Comparison of ENCODE assay signal across 8 cellular contexts in the genomic region with DNA sequence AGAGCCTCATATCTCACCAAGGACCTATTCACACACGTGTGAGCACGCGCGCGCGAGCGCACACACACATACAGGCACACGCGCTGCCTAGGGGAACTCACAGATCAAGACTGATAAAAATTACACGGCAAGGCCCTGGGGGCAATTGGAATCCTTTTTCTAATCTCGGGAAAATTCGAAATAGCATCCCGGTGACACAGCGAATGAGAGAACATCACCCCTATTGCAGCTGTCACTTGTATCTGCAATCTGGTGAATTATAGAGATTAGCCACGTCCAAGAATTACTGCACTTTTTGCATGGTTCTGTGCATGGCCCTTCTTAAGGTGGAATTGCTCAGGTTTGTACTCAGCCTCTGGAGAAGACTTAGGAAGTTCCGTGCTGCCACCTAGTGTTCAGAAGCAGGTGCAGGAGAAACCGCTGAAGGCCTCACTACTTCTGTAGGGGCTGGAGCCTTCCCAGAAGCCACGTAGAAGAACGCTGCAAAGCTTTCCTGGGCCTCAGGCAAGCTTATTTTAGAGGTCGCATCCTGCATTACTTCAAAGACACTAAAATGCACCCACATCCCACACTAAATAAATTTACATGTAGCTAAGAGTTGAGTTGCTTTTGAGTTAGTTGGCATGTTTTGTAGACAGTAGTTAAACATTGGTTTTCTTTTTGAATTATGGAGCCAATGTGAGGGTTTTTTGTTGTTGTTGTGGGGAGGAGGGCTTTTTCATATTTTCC.
A peak's percentile ranks its signal among the peaks of the same experiment; 100 is the strongest.
DNase-seq lines count a peak whose midpoint lies in the region; ATAC-seq and TF ChIP-seq lines count a peak whose summit lies in the region.

No MANE protein-coding gene starts in this region.

- TF ChIP-seq POLR2A in right lobe of liver (IDR thresholded peaks at IDR 0.05): no peak

- no peaks in the 10 kb centered on the region for H3K27me3 ChIP-seq in right lobe of liver

- H3K9me3 ChIP-seq in right lobe of liver: no peaks in the 10 kb centered on the region

- intact Hi-C loops in right lobe of liver (cut with DNase I): no loop called here

- H3K4me1 ChIP-seq in right lobe of liver: no peaks in the 10 kb centered on the region

- WGBS in right lobe of liver (ENCODE audit: insufficient coverage, low coverage, low lambda C conversion rate, missing lambda C conversion rate): 52% methylated on average over 19 of the region's 20 CpGs

- H3K4me3 ChIP-seq in AG09309 (ENCODE audit: control insufficient read depth, low read depth, low read length): no peak overlapping the region
- no peak overlapping the region for H3K4me3 ChIP-seq in right lobe of liver

- peak; percentile 93 for ATAC-seq in GM18868 (IDR thresholded peaks at IDR 0.05; ENCODE audit: unreplicated experiment)
- peak; percentile 73 for ATAC-seq in HG03378 (IDR thresholded peaks at IDR 0.05; ENCODE audit: unreplicated experiment)
- peak; percentile 94 to 97 (median 96) for ATAC-seq in right lobe of liver

- TF ChIP-seq CTCF in AG09309 (IDR thresholded peaks at IDR 0.05; ENCODE audit: control insufficient read depth, insufficient read depth, low read depth, low read length, missing control alignments) (peak; percentile 94), right lobe of liver (IDR thresholded peaks at IDR 0.05) (peak; percentile 58 to 87 (median 81))

- peak; percentile 79 for DNase-seq in AG09309 (ENCODE audit: low read depth)
- DNase-seq in NCI-H345 (lab: John Stamatoyannopoulos, UW): peak; percentile 89
- DNase-seq in activated CD4-positive, CD25-positive, alpha-beta regulatory T cell treated with anti-CD3 and anti-CD28 coated beads, Interleukin-2, amount 50 U/mL, for 72 hours: peak; percentile 32
- peak; percentile 28 to 76 for DNase-seq in dermis microvascular lymphatic vessel endothelial cell (ENCODE audit: low read depth in 2 of 2)
- DNase-seq in right lobe of liver: peak; percentile 57 to 71 (median 65)
- peak; percentile 12 to 46 (median 14) for DNase-seq in stimulated activated CD4-positive, alpha-beta T cell treated with anti-CD3 and anti-CD28 coated beads, TNF-alpha, amount 100 ng/mL, for 48 hours (ENCODE audit: low read depth in 3 of 3)

- H3K27ac ChIP-seq in right lobe of liver: no peak overlapping the region

- no peaks in the 10 kb centered on the region for H3K36me3 ChIP-seq in right lobe of liver

Comparison
In these comparisons a context has a peak if more than half of its experiments do, and no peak if none do; other contexts are left out.
1. DNase-seq: peak in every context shown above with its lines; median percentile 89 in NCI-H345; 79 in AG09309; 65 in right lobe of liver; 52 in dermis microvascular lymphatic vessel endothelial cell; 32 in activated CD4-positive, CD25-positive, alpha-beta regulatory T cell treated with anti-CD3 and anti-CD28 coated beads, Interleukin-2, amount 50 U/mL, for 72 hours; 14 in stimulated activated CD4-positive, alpha-beta T cell treated with anti-CD3 and anti-CD28 coated beads, TNF-alpha, amount 100 ng/mL, for 48 hours.